ENCODE assay signal across 9 cellular contexts in the genomic region with DNA sequence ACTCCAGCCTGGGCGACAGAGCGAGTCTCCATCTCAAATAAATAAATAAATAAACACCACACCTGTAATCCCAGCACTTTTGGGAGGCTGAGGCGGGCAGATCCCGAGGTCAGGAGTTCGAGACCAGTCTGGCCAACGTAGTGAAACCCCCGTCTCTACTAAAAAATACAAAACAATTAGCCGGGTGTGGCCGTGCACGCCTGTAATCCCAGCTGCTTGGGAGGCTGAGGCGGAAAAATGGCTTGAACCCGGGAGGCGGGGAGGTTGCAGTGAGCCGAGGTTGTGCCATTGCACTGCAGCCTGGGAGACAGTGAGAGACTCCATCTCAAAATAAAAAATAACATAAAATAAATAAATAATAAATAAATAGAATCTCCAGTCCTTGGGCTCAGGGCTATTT.
"Had no signal": no experiment of that assay in that cellular context is flagged by ENCODE, and none has a peak within 500 bp of the region (broad histone marks: within the 10 kb centered on the region; RNA-seq: fewer than 3 reads in every experiment).

No MANE protein-coding gene starts in this region.

- ATAC-seq: GM23338, HCT116 had no signal

- H3K4me1 Mint-ChIP-seq: GM23338, H9 had no signal

- H3K9me3 ChIP-seq: HAP-1 had no signal

- H3K4me1 ChIP-seq: HAP-1 had no signal

- H3K4me2 ChIP-seq: GM23338 had no signal

- H3K27ac Mint-ChIP-seq: GM23338, H9, HFFc6 had no signal

- H3K4me3 ChIP-seq: GM23248, GM23338, HAP-1 had no signal

- H3K4me3 Mint-ChIP-seq: GM23338, H9, HFFc6 had no signal

- H3K9ac ChIP-seq: GM23248 had no signal

- DNase-seq: GM23248, GOT3, H7, H9, HCEC 1CT, HFFc6 had no signal

- H2AFZ ChIP-seq: GM23248, GM23338 had no signal

- H3K27ac ChIP-seq: GM23248 had no signal

- H3K36me3 ChIP-seq: HAP-1 had no signal
